In the genomic region with DNA sequence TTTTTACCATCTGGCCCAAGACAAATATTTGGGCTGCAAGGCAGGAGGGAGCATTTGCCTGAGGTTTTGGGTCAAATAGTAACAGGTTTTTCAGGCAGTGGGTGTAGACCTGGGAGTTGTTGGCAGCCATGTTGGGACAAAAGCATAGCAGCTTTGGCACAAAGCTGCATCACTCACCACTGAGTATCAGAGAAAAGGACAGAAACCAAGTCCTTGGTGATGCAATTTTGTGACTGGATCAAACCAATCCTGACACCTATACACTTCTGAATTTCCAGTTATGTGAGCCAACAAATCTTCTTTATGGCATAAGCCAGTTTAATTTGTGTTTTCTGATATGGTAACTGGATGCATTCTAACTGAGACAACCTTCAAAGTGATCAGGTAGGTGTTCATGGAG, we compare ENCODE assay signal across 2 cellular contexts.
TF ChIP-seq lines count a peak whose summit lies in the region.

No MANE protein-coding gene starts in this region.

TF ChIP-seq in HCT116, 20 proteins besides CTCF, POLR2A, EP300 and RAD21:
- TF ChIP-seq FOSL1 (IDR thresholded peaks at IDR 0.05; ENCODE audit: low read depth) (no peak), JUND (IDR thresholded peaks at IDR 0.05) (no peak), ZNF274 (IDR thresholded peaks at IDR 0.05; ENCODE audit: low read depth, low read length) (no peak), YY1 (IDR thresholded peaks at IDR 0.05; ENCODE audit: extremely low read depth, insufficient replicate concordance, low read depth, low read length) (no peak)
- TF ChIP-seq, protein P1, sequence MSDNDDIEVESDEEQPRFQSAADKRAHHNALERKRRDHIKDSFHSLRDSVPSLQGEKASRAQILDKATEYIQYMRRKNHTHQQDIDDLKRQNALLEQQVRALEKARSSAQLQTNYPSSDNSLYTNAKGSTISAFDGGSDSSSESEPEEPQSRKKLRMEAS (IDR thresholded peaks at IDR 0.05), result no peak
TF ChIP-seq in HCT116: peak in this region for 0.

TF ChIP-seq in WTC11, 78 proteins besides CTCF, POLR2A, EP300 and RAD21:
- TF ChIP-seq JAZF1 (CRISPR knock-in tag; IDR thresholded peaks at IDR 0.05) (no peak), AR (CRISPR knock-in tag; IDR thresholded peaks at IDR 0.05) (no peak), GABPB1 (CRISPR knock-in tag; IDR thresholded peaks at IDR 0.05) (0 out of 2 replicates have a peak, but pooled peaks have one; percentile 3)
